14 cellular contexts compared by ENCODE assay signal in genomic region chrX:43860646-43861370, GRCh38. TPM values are rescaled to one million over a fixed set of nuclear protein-coding genes. Genes with fewer than 3 reads are reported as not detected.
A peak's percentile ranks its signal among the peaks of the same experiment; 100 is the strongest.
DNase-seq lines count a peak whose midpoint lies in the region; ATAC-seq, FAIRE-seq and TF ChIP-seq lines count a peak whose summit lies in the region.
"Had no signal": no experiment of that assay in that cellular context is flagged by ENCODE, and none has a peak within 500 bp of the region (broad histone marks: within the 10 kb centered on the region; RNA-seq: fewer than 3 reads in every experiment).

No MANE protein-coding gene starts in this region.

- H3K4me1 ChIP-seq in body of pancreas: peaks cover 7% of the 10 kb centered on the region

- H3K36me3 ChIP-seq in body of pancreas (replicated peaks in 1 of 2; ENCODE audit: insufficient read depth in 1 of 2, low read depth in 2 of 2): no peaks in the 10 kb centered on the region

- intact Hi-C loops in body of pancreas (cut with DNase I): no loop called here

- H3K36me3 Mint-ChIP-seq in activated T-cell treated with anti-CD3 and anti-CD28 coated beads, Interleukin-2, amount 50 U/mL, for 72 hours (ENCODE audit: insufficient read depth in 2 of 2): no peaks in the 10 kb centered on the region
- H3K36me3 Mint-ChIP-seq in T-cell (no peaks in the 10 kb centered on the region), WTC11 (no peaks in the 10 kb centered on the region)
- H3K36me3 Mint-ChIP-seq: naive B cell had no signal

- TF ChIP-seq CTCF in AG10803 (conservative IDR thresholded peaks at IDR 0.05; ENCODE audit: low read length) (no peak), body of pancreas (IDR thresholded peaks at IDR 0.05) (no peak), WTC11 (IDR thresholded peaks at IDR 0.05) (no peak)

- no peaks in the 10 kb centered on the region for H3K27me3 ChIP-seq in body of pancreas

- H3K9me3 ChIP-seq in body of pancreas: no peaks in the 10 kb centered on the region

- ATAC-seq in body of pancreas (peak; percentile 74), T-cell (replicated peaks in 1 of 4) (no peak), WTC11 (no peak)
- ATAC-seq in activated T-cell treated with anti-CD3 and anti-CD28 coated beads, Interleukin-2, amount 50 U/mL, for 72 hours (replicated peaks in 1 of 2): no peak

- FAIRE-seq in islet of Langerhans (lab: Jason Lieb, UNC): peak; percentile 86

- H3K4me1 Mint-ChIP-seq in activated T-cell treated with anti-CD3 and anti-CD28 coated beads, Interleukin-2, amount 50 U/mL, for 72 hours (ENCODE audit: low read depth): no peaks in the 10 kb centered on the region
- H3K4me1 Mint-ChIP-seq in T-cell: no peaks in the 10 kb centered on the region
- no peaks in the 10 kb centered on the region for H3K4me1 Mint-ChIP-seq in WTC11
- H3K4me1 Mint-ChIP-seq: central memory CD8-positive, alpha-beta T cell; naive B cell had no signal

- POLR2A ChIA-PET in T-cell (lab: Charles Lee) (no interaction called here), WTC11 (lab: Charles Lee) (no interaction called here)

- no peaks in the 10 kb centered on the region for H3K9me3 Mint-ChIP-seq in activated T-cell treated with anti-CD3 and anti-CD28 coated beads, Interleukin-2, amount 50 U/mL, for 72 hours
- H3K9me3 Mint-ChIP-seq in T-cell: no peaks in the 10 kb centered on the region
- no peaks in the 10 kb centered on the region for H3K9me3 Mint-ChIP-seq in WTC11
- H3K9me3 Mint-ChIP-seq: central memory CD8-positive, alpha-beta T cell; naive B cell had no signal

- peak overlapping the region in 2 of 4 donors; percentile 36 to 61 for H3K27ac ChIP-seq in body of pancreas

- CTCF ChIA-PET in T-cell (lab: Charles Lee) (no interaction called here), WTC11 (lab: Charles Lee) (interaction anchor here (0.5 kb wide), 1 partner anchor 50 kb away, joined by 4 read pairs; no protein-coding TSS in a partner anchor)

- 18 to 22% methylated on average over 8 of the region's 8 CpGs for WGBS in body of pancreas, 2 donors

- no peak overlapping the region for H3K27ac Mint-ChIP-seq in activated T-cell treated with anti-CD3 and anti-CD28 coated beads, Interleukin-2, amount 50 U/mL, for 72 hours
- H3K27ac Mint-ChIP-seq in T-cell (no peak overlapping the region), WTC11 (no peak overlapping the region)
- H3K27ac Mint-ChIP-seq: naive B cell had no signal

- DNase-seq in AG10803 (ENCODE audit: low read depth) (peak; percentile 8), NCI-H1105 treated with DMSO at 0.1 percent for 48 hours (lab: John Stamatoyannopoulos, UW) (peak; percentile 59), body of pancreas (peak; percentile 23 to 58 (median 46)), T-cell (no peak), WTC11 (ENCODE audit: low spot score) (no peak), NOMO-1 (lab: John Stamatoyannopoulos, UW; ENCODE audit: unreplicated experiment in 2 of 2) (no peak)
- no peak for DNase-seq in activated T-cell treated with anti-CD3 and anti-CD28 coated beads, Interleukin-2, amount 50 U/mL, for 72 hours
- DNase-seq: activated CD8-positive, alpha-beta memory T cell treated with anti-CD3 and anti-CD28 coated beads, Interleukin-2, amount 50 U/mL, for 48 hours; AML-193; naive B cell; stimulated activated naive CD4-positive, alpha-beta T cell had no signal

- H3K4me3 Mint-ChIP-seq in activated T-cell treated with anti-CD3 and anti-CD28 coated beads, Interleukin-2, amount 50 U/mL, for 72 hours: no peak overlapping the region
- H3K4me3 Mint-ChIP-seq in T-cell (no peak overlapping the region), WTC11 (no peak overlapping the region)
- H3K4me3 Mint-ChIP-seq: central memory CD8-positive, alpha-beta T cell; naive B cell had no signal

- no peak for TF ChIP-seq POLR2A in body of pancreas (IDR thresholded peaks at IDR 0.05)

- H3K27me3 Mint-ChIP-seq in activated T-cell treated with anti-CD3 and anti-CD28 coated beads, Interleukin-2, amount 50 U/mL, for 72 hours (ENCODE audit: low read depth): peaks cover 13% of the 10 kb centered on the region
- H3K27me3 Mint-ChIP-seq in T-cell (peaks cover 2 to 5% of the 10 kb centered on the region in 2 donors), WTC11 (ENCODE audit: low read depth) (no peaks in the 10 kb centered on the region)
- H3K27me3 Mint-ChIP-seq: central memory CD8-positive, alpha-beta T cell had no signal

- H3K4me3 ChIP-seq in AG10803 (ENCODE audit: low read length) (no peak overlapping the region), body of pancreas (no peak overlapping the region)

TF ChIP-seq in WTC11, 78 proteins besides CTCF, POLR2A, EP300 and RAD21 (continues in another document):
- TF ChIP-seq TCF7 (CRISPR knock-in tag; IDR thresholded peaks at IDR 0.05; ENCODE audit: low read depth) (no peak), TEAD4 (CRISPR knock-in tag; IDR thresholded peaks at IDR 0.05) (no peak), TEAD1 (CRISPR knock-in tag; IDR thresholded peaks at IDR 0.05) (no peak), ZNF423 (CRISPR knock-in tag; IDR thresholded peaks at IDR 0.05) (no peak), NR2C2 (CRISPR knock-in tag; IDR thresholded peaks at IDR 0.05) (no peak), GABPB1 (CRISPR knock-in tag; IDR thresholded peaks at IDR 0.05) (no peak), ZBTB21 (CRISPR knock-in tag; IDR thresholded peaks at IDR 0.05; ENCODE audit: borderline replicate concordance) (no peak)
- TF ChIP-seq, protein P1, sequence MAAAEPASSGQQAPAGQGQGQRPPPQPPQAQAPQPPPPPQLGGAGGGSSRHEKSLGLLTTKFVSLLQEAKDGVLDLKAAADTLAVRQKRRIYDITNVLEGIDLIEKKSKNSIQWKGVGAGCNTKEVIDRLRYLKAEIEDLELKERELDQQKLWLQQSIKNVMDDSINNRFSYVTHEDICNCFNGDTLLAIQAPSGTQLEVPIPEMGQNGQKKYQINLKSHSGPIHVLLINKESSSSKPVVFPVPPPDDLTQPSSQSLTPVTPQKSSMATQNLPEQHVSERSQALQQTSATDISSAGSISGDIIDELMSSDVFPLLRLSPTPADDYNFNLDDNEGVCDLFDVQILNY (CRISPR knock-in tag; IDR thresholded peaks at IDR 0.05): no peak
- TF ChIP-seq, protein P2, sequence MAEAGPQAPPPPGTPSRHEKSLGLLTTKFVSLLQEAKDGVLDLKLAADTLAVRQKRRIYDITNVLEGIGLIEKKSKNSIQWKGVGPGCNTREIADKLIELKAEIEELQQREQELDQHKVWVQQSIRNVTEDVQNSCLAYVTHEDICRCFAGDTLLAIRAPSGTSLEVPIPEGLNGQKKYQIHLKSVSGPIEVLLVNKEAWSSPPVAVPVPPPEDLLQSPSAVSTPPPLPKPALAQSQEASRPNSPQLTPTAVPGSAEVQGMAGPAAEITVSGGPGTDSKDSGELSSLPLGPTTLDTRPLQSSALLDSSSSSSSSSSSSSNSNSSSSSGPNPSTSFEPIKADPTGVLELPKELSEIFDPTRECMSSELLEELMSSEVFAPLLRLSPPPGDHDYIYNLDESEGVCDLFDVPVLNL (CRISPR knock-in tag; IDR thresholded peaks at IDR 0.05; ENCODE audit: borderline replicate concordance, low read depth): no peak
- TF ChIP-seq, protein P3, sequence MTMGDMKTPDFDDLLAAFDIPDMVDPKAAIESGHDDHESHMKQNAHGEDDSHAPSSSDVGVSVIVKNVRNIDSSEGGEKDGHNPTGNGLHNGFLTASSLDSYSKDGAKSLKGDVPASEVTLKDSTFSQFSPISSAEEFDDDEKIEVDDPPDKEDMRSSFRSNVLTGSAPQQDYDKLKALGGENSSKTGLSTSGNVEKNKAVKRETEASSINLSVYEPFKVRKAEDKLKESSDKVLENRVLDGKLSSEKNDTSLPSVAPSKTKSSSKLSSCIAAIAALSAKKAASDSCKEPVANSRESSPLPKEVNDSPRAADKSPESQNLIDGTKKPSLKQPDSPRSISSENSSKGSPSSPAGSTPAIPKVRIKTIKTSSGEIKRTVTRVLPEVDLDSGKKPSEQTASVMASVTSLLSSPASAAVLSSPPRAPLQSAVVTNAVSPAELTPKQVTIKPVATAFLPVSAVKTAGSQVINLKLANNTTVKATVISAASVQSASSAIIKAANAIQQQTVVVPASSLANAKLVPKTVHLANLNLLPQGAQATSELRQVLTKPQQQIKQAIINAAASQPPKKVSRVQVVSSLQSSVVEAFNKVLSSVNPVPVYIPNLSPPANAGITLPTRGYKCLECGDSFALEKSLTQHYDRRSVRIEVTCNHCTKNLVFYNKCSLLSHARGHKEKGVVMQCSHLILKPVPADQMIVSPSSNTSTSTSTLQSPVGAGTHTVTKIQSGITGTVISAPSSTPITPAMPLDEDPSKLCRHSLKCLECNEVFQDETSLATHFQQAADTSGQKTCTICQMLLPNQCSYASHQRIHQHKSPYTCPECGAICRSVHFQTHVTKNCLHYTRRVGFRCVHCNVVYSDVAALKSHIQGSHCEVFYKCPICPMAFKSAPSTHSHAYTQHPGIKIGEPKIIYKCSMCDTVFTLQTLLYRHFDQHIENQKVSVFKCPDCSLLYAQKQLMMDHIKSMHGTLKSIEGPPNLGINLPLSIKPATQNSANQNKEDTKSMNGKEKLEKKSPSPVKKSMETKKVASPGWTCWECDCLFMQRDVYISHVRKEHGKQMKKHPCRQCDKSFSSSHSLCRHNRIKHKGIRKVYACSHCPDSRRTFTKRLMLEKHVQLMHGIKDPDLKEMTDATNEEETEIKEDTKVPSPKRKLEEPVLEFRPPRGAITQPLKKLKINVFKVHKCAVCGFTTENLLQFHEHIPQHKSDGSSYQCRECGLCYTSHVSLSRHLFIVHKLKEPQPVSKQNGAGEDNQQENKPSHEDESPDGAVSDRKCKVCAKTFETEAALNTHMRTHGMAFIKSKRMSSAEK (CRISPR knock-in tag; IDR thresholded peaks at IDR 0.05; ENCODE audit: borderline replicate concordance): no peak

RNA-seq across cellular contexts. Expression of gene MAOB, which starts 21.4 kb away (rescaled TPM):
- total RNA-seq in body of pancreas (10 to 100 TPM in 1 of 2 donors, 1 to 10 TPM in 1; 5.7 to 22.4 TPM), T-cell (under 1 TPM in 3 of 5 donors, not detected in 2; 0.13 to 0.20 (median 0.16) TPM), WTC11 (2021) (0.74 to 1.5 TPM (median 1.3 TPM) in 3 replicates)
- under 1 TPM; 0.10 to 0.30 TPM for total RNA-seq in activated T-cell treated with anti-CD3 and anti-CD28 coated beads, Interleukin-2, amount 50 U/mL, for 72 hours
- total RNA-seq: NCI-H460 had no signal

Comparison
In these comparisons a context has a peak if more than half of its experiments do, and no peak if none do; other contexts are left out.
1. DNase-seq: peak in AG10803 (single experiment), NCI-H1105 treated with DMSO at 0.1 percent for 48 hours (single experiment) and body of pancreas (4 of 4); none in activated T-cell treated with anti-CD3 and anti-CD28 coated beads, Interleukin-2, amount 50 U/mL, for 72 hours (0 of 2), T-cell (0 of 34), WTC11 (single experiment) and NOMO-1 (0 of 2).